21 cellular contexts compared by ENCODE assay signal in genomic region chr20:50298554-50299324, GRCh38.
DNase-seq lines count a peak whose midpoint lies in the region; ATAC-seq, FAIRE-seq and TF ChIP-seq lines count a peak whose summit lies in the region.
"Had no signal": no experiment of that assay in that cellular context is flagged by ENCODE, and none has a peak within 500 bp of the region (broad histone marks: within the 10 kb centered on the region; RNA-seq: fewer than 3 reads in every experiment).

No MANE protein-coding gene starts in this region.

- peaks cover 7% of the 10 kb centered on the region for H3F3A ChIP-seq in smooth muscle cell (ENCODE audit: low read depth)

- H3K4me1 ChIP-seq in K562 (replicated peaks in 1 of 2; ENCODE audit: control insufficient read depth in 2 of 2, insufficient read depth in 2 of 2, low read length in 2 of 2) (peaks cover 37 to 45% of the 10 kb centered on the region in 2 experiments), lower lobe of right lung (peaks cover 17% of the 10 kb centered on the region), smooth muscle cell (ENCODE audit: low read depth) (no peaks in the 10 kb centered on the region), small intestine (ENCODE audit: control insufficient read depth in 2 of 2, insufficient read depth in 1 of 2, low read depth in 1 of 2, low read length in 1 of 2) (peaks cover 0 to 2% of the 10 kb centered on the region in 2 donors)

- no peak for TF ChIP-seq POLR2A in K562 (conservative IDR thresholded peaks at IDR 0.05)

- H3K27ac Mint-ChIP-seq in activated naive CD4-positive, alpha-beta T cell treated with anti-CD3 and anti-CD28 coated beads, Interleukin-2, amount 10 ng/mL, durations not matched to agents 7 days and 5 days, result peak overlapping the region; percentile 21
- no peak overlapping the region for H3K27ac Mint-ChIP-seq in Calu3 (ENCODE audit: unreplicated experiment)
- H3K27ac Mint-ChIP-seq: CD4-positive, alpha-beta T cell; type B pancreatic cell had no signal

- H3K36me3 Mint-ChIP-seq in activated naive CD4-positive, alpha-beta T cell treated with anti-CD3 and anti-CD28 coated beads, Interleukin-2, amount 10 ng/mL, durations not matched to agents 7 days and 5 days, result no peaks in the 10 kb centered on the region
- peaks cover 5% of the 10 kb centered on the region for H3K36me3 Mint-ChIP-seq in Calu3 (ENCODE audit: insufficient read depth, unreplicated experiment)
- H3K36me3 Mint-ChIP-seq: naive thymus-derived CD4-positive, alpha-beta T cell; type B pancreatic cell had no signal

- CTCF ChIA-PET in activated naive CD4-positive, alpha-beta T cell treated with anti-CD3 and anti-CD28 coated beads, Interleukin-2, amount 10 ng/mL, durations not matched to agents 7 days and 5 days (lab: Charles Lee), result no interaction called here
- CTCF ChIA-PET in K562 (lab: Yijun Ruan, JAX; ENCODE audit: low intra/inter-chr PET ratio), result interaction anchor here (0.6 kb wide), 1 partner anchor 162 kb away, joined by 3 read pairs; no protein-coding TSS in a partner anchor
- CTCF ChIA-PET in Calu3 (lab: Charles Lee), result no interaction called here

- FAIRE-seq in K562 (lab: Jason Lieb, UNC) (peak; percentile 61), small intestine (lab: Jason Lieb, UNC) (no peak)

- no peak for DNase-seq in activated naive CD4-positive, alpha-beta T cell treated with anti-CD3 and anti-CD28 coated beads, Interleukin-2, amount 10 ng/mL, durations not matched to agents 7 days and 5 days
- DNase-seq in activated naive CD4-positive, alpha-beta T cell treated with Interleukin-2 at 50 U/mL for 16 hours, result no peak
- peak; percentile 65 to 83 (median 72) for DNase-seq in K562 (ENCODE audit: extremely low read depth in 1 of 4, low spot score in 3 of 4)
- peak; percentile 26 for DNase-seq in lower lobe of right lung
- no peak for DNase-seq in smooth muscle cell (lab: John Stamatoyannopoulos, UW; ENCODE audit: unreplicated experiment)
- no peak for DNase-seq in small intestine
- DNase-seq in Calu3, result no peak
- DNase-seq: ACHN; activated CD8-positive, alpha-beta memory T cell treated with anti-CD3 and anti-CD28 coated beads for 24 hours; CD4-positive, alpha-beta T cell; glutamatergic neuron; MM.1S; naive thymus-derived CD4-positive, alpha-beta T cell; NCI-H2227 treated with DMSO at 0.1 percent for 48 hours; SHP77; stimulated activated naive CD8-positive, alpha-beta T cell treated with anti-CD3 and anti-CD28 coated beads, Interleukin-15, Interleukin-2, amounts not matched to agents 100 U/mL and 50 U/mL, for 24 hours; T-helper 1 cell had no signal

- H3K4me3 Mint-ChIP-seq in activated naive CD4-positive, alpha-beta T cell treated with anti-CD3 and anti-CD28 coated beads, Interleukin-2, amount 10 ng/mL, durations not matched to agents 7 days and 5 days, result no peak overlapping the region
- no peak overlapping the region for H3K4me3 Mint-ChIP-seq in Calu3 (ENCODE audit: low read depth, unreplicated experiment)
- H3K4me3 Mint-ChIP-seq: CD4-positive, alpha-beta T cell; type B pancreatic cell had no signal

- ATAC-seq in K562 (peak; percentile 80), lower lobe of right lung (no peak), HG02884 (IDR thresholded peaks at IDR 0.05; ENCODE audit: unreplicated experiment) (no peak)
- ATAC-seq: naive thymus-derived CD4-positive, alpha-beta T cell; stimulated activated naive CD8-positive, alpha-beta T cell treated with anti-CD3 and anti-CD28 coated beads, Interleukin-15, Interleukin-2, amounts not matched to agents 100 U/mL and 50 U/mL, for 24 hours had no signal

- H3K4me2 ChIP-seq in K562 (ENCODE audit: insufficient read depth, low read length) (peak overlapping the region; percentile 28; the same call in 1 of the 2 replicates), smooth muscle cell (no peak overlapping the region)

- peak in 1 of 2 experiments; percentile 20; a peak in 2 of 4 replicates for TF ChIP-seq RAD21 in K562 (CRISPR knock-in tag; conservative IDR thresholded peaks at IDR 0.05 in 1 of 2, IDR thresholded peaks at IDR 0.05 in 1 of 2)

- H3K9ac ChIP-seq in K562 (ENCODE audit: insufficient read depth in 1 of 2, low read depth in 2 of 2, low read length in 2 of 2) (peak overlapping the region; percentile 7 to 24; a peak in 1 of 4 replicates), smooth muscle cell (ENCODE audit: low read depth) (no peak overlapping the region)

- intact Hi-C loops in K562 (cut with micrococcal nuclease), result no loop called here
- intact Hi-C loops in lower lobe of right lung (cut with DNase I), result no loop called here
- intact Hi-C loops in Calu3 (cut with micrococcal nuclease; ENCODE audit: unreplicated experiment), result no loop called here

- BruUV-seq in K562 (replicated peaks; lab: Mats Ljungman, UMichigan) (no TSS peak), Calu3 (replicated peaks; lab: Mats Ljungman, UMichigan) (no TSS peak)

- H3K27me3 ChIP-seq in K562 (ENCODE audit: control insufficient read depth in 2 of 2, insufficient read depth in 2 of 2, low read length in 2 of 2) (no peaks in the 10 kb centered on the region), lower lobe of right lung (ENCODE audit: low read depth) (no peaks in the 10 kb centered on the region), smooth muscle cell (ENCODE audit: low read depth) (no peaks in the 10 kb centered on the region), small intestine (ENCODE audit: control insufficient read depth in 2 of 2, insufficient read depth in 2 of 2, low read length in 2 of 2) (no peaks in the 10 kb centered on the region)
- H3K27me3 ChIP-seq: adrenal gland, esophagus muscularis mucosa had no signal

- H3K4me3 ChIP-seq in K562, result no peak overlapping the region
- no peak overlapping the region for H3K4me3 ChIP-seq in lower lobe of right lung
- no peak overlapping the region for H3K4me3 ChIP-seq in smooth muscle cell
- no peak overlapping the region for H3K4me3 ChIP-seq in small intestine (ENCODE audit: low read depth in 1 of 2, low read length in 2 of 2)
- H3K4me3 ChIP-seq: adrenal gland, esophagus muscularis mucosa had no signal

- H3K36me3 ChIP-seq in K562 (ENCODE audit: control insufficient read depth, insufficient read depth, low read length) (no peaks in the 10 kb centered on the region), lower lobe of right lung (no peaks in the 10 kb centered on the region), smooth muscle cell (ENCODE audit: low read depth) (no peaks in the 10 kb centered on the region), small intestine (ENCODE audit: control insufficient read depth in 2 of 2, insufficient read depth in 2 of 2, low read length in 2 of 2) (no peaks in the 10 kb centered on the region)
- H3K36me3 ChIP-seq: adrenal gland, esophagus muscularis mucosa had no signal

- TF ChIP-seq EP300 in K562 (IDR thresholded peaks at IDR 0.05; ENCODE audit: low read length), result peak; percentile 86

- 26% methylated on average over 20 of the region's 20 CpGs for WGBS in K562 (ENCODE audit: insufficient coverage, low coverage, missing lambda C conversion rate)
- 67% methylated on average over 20 of the region's 20 CpGs for WGBS in smooth muscle cell (ENCODE audit: low lambda C conversion rate)
- 84 to 87% (median 86%) methylated on average over 20 of the region's 20 CpGs for WGBS in small intestine, 3 donors

- POLR2A ChIA-PET in K562 (lab: Yijun Ruan, JAX), result no interaction called here

- H3K9me3 ChIP-seq in K562 (replicated peaks; ENCODE audit: control insufficient read depth, insufficient read depth, low read depth, low read length) (no peaks in the 10 kb centered on the region; the same call in 1 of the 2 replicates), lower lobe of right lung (no peaks in the 10 kb centered on the region), smooth muscle cell (replicated peaks; ENCODE audit: low read depth) (no peaks in the 10 kb centered on the region), small intestine (ENCODE audit: control insufficient read depth, low read depth) (no peaks in the 10 kb centered on the region)
- H3K9me3 ChIP-seq: adrenal gland, esophagus muscularis mucosa had no signal

- peaks cover 37% of the 10 kb centered on the region for H3K4me1 Mint-ChIP-seq in activated naive CD4-positive, alpha-beta T cell treated with anti-CD3 and anti-CD28 coated beads, Interleukin-2, amount 10 ng/mL, durations not matched to agents 7 days and 5 days
- H3K4me1 Mint-ChIP-seq in Calu3 (ENCODE audit: low read depth, unreplicated experiment), result peaks cover 54% of the 10 kb centered on the region

- H3K9me1 ChIP-seq in K562 (ENCODE audit: control insufficient read depth, insufficient read depth, low read length), result no peaks in the 10 kb centered on the region

- H3K79me2 ChIP-seq in K562 (ENCODE audit: control insufficient read depth, insufficient read depth, low read length), result no peaks in the 10 kb centered on the region
- H3K79me2 ChIP-seq in smooth muscle cell (ENCODE audit: low read depth), result no peaks in the 10 kb centered on the region

- TF ChIP-seq CTCF in K562 (IDR thresholded peaks at IDR 0.05 in 2 of 3, conservative IDR thresholded peaks at IDR 0.05 in 1 of 3; ENCODE audit: insufficient read depth in 2 of 3, low read depth in 1 of 3, low read length in 3 of 3) (peak in 1 of 3 experiments; percentile 44; a peak in 2 of 6 replicates), lower lobe of right lung (IDR thresholded peaks at IDR 0.05) (no peak), smooth muscle cell (IDR thresholded peaks at IDR 0.05; ENCODE audit: borderline replicate concordance, insufficient read depth, poor library complexity, severe bottlenecking) (no peak), Calu3 (IDR thresholded peaks at IDR 0.05; ENCODE audit: unreplicated experiment) (no peak)

- H3K9me3 Mint-ChIP-seq in activated naive CD4-positive, alpha-beta T cell treated with anti-CD3 and anti-CD28 coated beads, Interleukin-2, amount 10 ng/mL, durations not matched to agents 7 days and 5 days, result no peaks in the 10 kb centered on the region
- H3K9me3 Mint-ChIP-seq in Calu3 (ENCODE audit: low read depth, unreplicated experiment), result peaks cover 3% of the 10 kb centered on the region
- H3K9me3 Mint-ChIP-seq: CD4-positive, alpha-beta T cell; type B pancreatic cell had no signal

- in situ Hi-C loops in K562 (cut with MboI), result no loop called here

- H2AFZ ChIP-seq in K562 (ENCODE audit: low read depth, low read length), result 0 out of 2 replicates have a peak overlapping the region, but pooled peaks have one; percentile 18
- no peak overlapping the region for H2AFZ ChIP-seq in smooth muscle cell (ENCODE audit: low read depth)

- H3K27ac ChIP-seq in K562 (ENCODE audit: extremely low read depth, low read depth, low read length) (no peak overlapping the region; the same call in 2 of the 3 replicates), lower lobe of right lung (no peak overlapping the region), smooth muscle cell (ENCODE audit: low read depth) (peak overlapping the region; percentile 53), small intestine (ENCODE audit: low read depth in 1 of 2, low read length in 1 of 2) (no peak overlapping the region)
- H3K27ac ChIP-seq: esophagus muscularis mucosa had no signal

- peaks cover 38% of the 10 kb centered on the region for H3K27me3 Mint-ChIP-seq in activated naive CD4-positive, alpha-beta T cell treated with anti-CD3 and anti-CD28 coated beads, Interleukin-2, amount 10 ng/mL, durations not matched to agents 7 days and 5 days
- peaks cover 22% of the 10 kb centered on the region for H3K27me3 Mint-ChIP-seq in Calu3 (ENCODE audit: unreplicated experiment)
- H3K27me3 Mint-ChIP-seq: CD4-positive, alpha-beta T cell; type B pancreatic cell had no signal

- H4K20me1 ChIP-seq in K562 (replicated peaks; ENCODE audit: control insufficient read depth, insufficient read depth, low read length), result no peaks in the 10 kb centered on the region
- H4K20me1 ChIP-seq in smooth muscle cell (ENCODE audit: low read depth), result no peaks in the 10 kb centered on the region

Comparison
In these comparisons a context has a peak if more than half of its experiments do, and no peak if none do; other contexts are left out.
1. DNase-seq: peak in K562 (4 of 4) and lower lobe of right lung (single experiment); none in activated naive CD4-positive, alpha-beta T cell treated with anti-CD3 and anti-CD28 coated beads, Interleukin-2, amount 10 ng/mL, durations not matched to agents 7 days and 5 days (single experiment), activated naive CD4-positive, alpha-beta T cell treated with Interleukin-2 at 50 U/mL for 16 hours (single experiment), smooth muscle cell (single experiment), small intestine (single experiment) and Calu3 (single experiment).